19 cellular contexts compared by ENCODE assay signal in the genomic region with DNA sequence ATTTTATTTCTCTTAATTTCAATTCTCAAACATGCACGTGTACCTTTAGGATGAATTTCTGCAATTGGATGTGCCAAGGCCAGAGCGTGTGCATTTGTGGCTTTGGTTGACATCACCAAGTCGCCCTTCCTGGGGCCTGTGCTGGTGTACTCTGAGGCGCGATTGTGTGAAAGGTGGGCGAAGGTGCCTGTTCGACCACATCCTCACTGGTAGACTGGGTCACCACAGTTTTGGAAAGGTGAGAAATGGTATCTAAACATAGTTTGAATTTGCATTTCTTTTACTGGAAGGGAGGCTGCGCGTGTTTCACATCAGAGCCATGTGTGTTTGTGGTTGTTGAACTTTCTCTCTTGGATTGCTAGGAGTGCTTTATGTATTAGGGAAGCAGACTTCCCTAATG.
A peak's percentile ranks its signal among the peaks of the same experiment; 100 is the strongest.
DNase-seq lines count a peak whose midpoint lies in the region; ATAC-seq and TF ChIP-seq lines count a peak whose summit lies in the region.
"Had no signal": no experiment of that assay in that cellular context is flagged by ENCODE, and none has a peak within 500 bp of the region (broad histone marks: within the 10 kb centered on the region; RNA-seq: fewer than 3 reads in every experiment).

No MANE protein-coding gene starts in this region.

- peaks cover 19% of the 10 kb centered on the region; the same call in 1 of the 2 replicates for H3K79me2 ChIP-seq in Loucy (ENCODE audit: insufficient read depth, low read length)

- no peaks in the 10 kb centered on the region for H4K20me1 ChIP-seq in Loucy (ENCODE audit: insufficient read depth, low read length, poor library complexity, severe bottlenecking)

- H2AFZ ChIP-seq in Loucy (ENCODE audit: low read length): no peak overlapping the region

- peak; percentile 43 for DNase-seq in activated naive CD4-positive, alpha-beta T cell treated with anti-CD3 and anti-CD28 coated beads for 36 hours
- no peak for DNase-seq in activated naive CD4-positive, alpha-beta T cell treated with Interleukin-2 at 50 U/mL for 16 hours
- DNase-seq in activated naive CD8-positive, alpha-beta T cell treated with anti-CD3 and anti-CD28 coated beads, Interleukin-2, amount 10 ng/mL, durations not matched to agents 7 days and 5 days: peak; percentile 55
- peak; percentile 44 for DNase-seq in stimulated activated CD8-positive, alpha-beta memory T cell treated with anti-CD3 and anti-CD28 coated beads, Interleukin-4, amount 100 ng/mL, for 24 hours (ENCODE audit: low read depth)
- DNase-seq in HCEC 1CT: no peak
- DNase-seq in RKO (ENCODE audit: low spot score): no peak
- no peak for DNase-seq in DMS153 (lab: John Stamatoyannopoulos, UW)
- DNase-seq: activated gamma-delta T cell treated with Interleukin-2 at 50 U/mL for 16 hours, body of pancreas, glutamatergic neuron, HFFc6, KBM-7, NCI-H1048, NCI-H2029 treated with DMSO at 0.1 percent for 48 hours, NCI-H446, tibial artery had no signal

- no peaks in the 10 kb centered on the region for H3K36me3 Mint-ChIP-seq in activated naive CD4-positive, alpha-beta T cell treated with anti-CD3 and anti-CD28 coated beads for 36 hours (ENCODE audit: low read depth)
- peaks cover 12% of the 10 kb centered on the region for H3K36me3 Mint-ChIP-seq in activated naive CD8-positive, alpha-beta T cell treated with anti-CD3 and anti-CD28 coated beads, Interleukin-2, amount 10 ng/mL, durations not matched to agents 7 days and 5 days
- H3K36me3 Mint-ChIP-seq: stimulated activated memory B cell treated with anti-CD40 and anti-IgM and Interleukin-4, amounts not matched to agents 10 μg/mL and 1 μg/mL and 100 μg/mL, for 72 hours had no signal

- H3K36me3 ChIP-seq in Loucy (ENCODE audit: insufficient read depth, low read length): no peaks in the 10 kb centered on the region
- H3K36me3 ChIP-seq: neutrophil had no signal

- H3K9me3 ChIP-seq in Loucy (ENCODE audit: insufficient read depth, low read depth, low read length): no peaks in the 10 kb centered on the region
- H3K9me3 ChIP-seq: body of pancreas, neutrophil had no signal

- no peaks in the 10 kb centered on the region for H3K27me3 ChIP-seq in Loucy (ENCODE audit: insufficient read depth, low read length, poor library complexity, severe bottlenecking)
- H3K27me3 ChIP-seq: body of pancreas, tibial artery had no signal

- peak; percentile 77 for ATAC-seq in activated naive CD8-positive, alpha-beta T cell treated with anti-CD3 and anti-CD28 coated beads, Interleukin-2, amount 10 ng/mL, durations not matched to agents 7 days and 5 days (ENCODE audit: low read depth)
- ATAC-seq: body of pancreas; stimulated activated memory B cell treated with anti-CD40 and anti-IgM and Interleukin-4, amounts not matched to agents 10 μg/mL and 1 μg/mL and 100 μg/mL, for 72 hours had no signal

- no peaks in the 10 kb centered on the region for H3K9me2 ChIP-seq in Loucy (replicated peaks; ENCODE audit: low read depth, low read length)

- peaks cover 30% of the 10 kb centered on the region for H3K4me1 Mint-ChIP-seq in activated naive CD4-positive, alpha-beta T cell treated with anti-CD3 and anti-CD28 coated beads for 36 hours (ENCODE audit: low read depth)
- peaks cover 31% of the 10 kb centered on the region for H3K4me1 Mint-ChIP-seq in activated naive CD8-positive, alpha-beta T cell treated with anti-CD3 and anti-CD28 coated beads, Interleukin-2, amount 10 ng/mL, durations not matched to agents 7 days and 5 days

- CTCF ChIA-PET in activated naive CD4-positive, alpha-beta T cell treated with anti-CD3 and anti-CD28 coated beads for 36 hours (lab: Charles Lee): interaction anchor here (1.0 kb wide), 1 partner anchor 45 kb away, joined by 3 read pairs; no protein-coding TSS in a partner anchor

- no peaks in the 10 kb centered on the region for H3K27me3 Mint-ChIP-seq in activated naive CD4-positive, alpha-beta T cell treated with anti-CD3 and anti-CD28 coated beads for 36 hours (ENCODE audit: low read depth)
- no peaks in the 10 kb centered on the region for H3K27me3 Mint-ChIP-seq in activated naive CD8-positive, alpha-beta T cell treated with anti-CD3 and anti-CD28 coated beads, Interleukin-2, amount 10 ng/mL, durations not matched to agents 7 days and 5 days

- no peak overlapping the region for H3K4me3 Mint-ChIP-seq in activated naive CD4-positive, alpha-beta T cell treated with anti-CD3 and anti-CD28 coated beads for 36 hours
- peak overlapping the region; percentile 1 for H3K4me3 Mint-ChIP-seq in activated naive CD8-positive, alpha-beta T cell treated with anti-CD3 and anti-CD28 coated beads, Interleukin-2, amount 10 ng/mL, durations not matched to agents 7 days and 5 days
- H3K4me3 Mint-ChIP-seq: HFFc6; stimulated activated memory B cell treated with anti-CD40 and anti-IgM and Interleukin-4, amounts not matched to agents 10 μg/mL and 1 μg/mL and 100 μg/mL, for 72 hours had no signal

- POLR2A ChIA-PET in activated naive CD8-positive, alpha-beta T cell treated with anti-CD3 and anti-CD28 coated beads, Interleukin-2, amount 10 ng/mL, durations not matched to agents 7 days and 5 days (lab: Charles Lee): no interaction called here

- H3K9ac ChIP-seq in Loucy (ENCODE audit: low read depth, low read length, poor library complexity, severe bottlenecking): peak overlapping the region; percentile 15

- peak overlapping the region; percentile 49 for H3K4me2 ChIP-seq in Loucy (ENCODE audit: low read depth, low read length, poor library complexity, severe bottlenecking)

- peaks cover 78% of the 10 kb centered on the region for H3K4me1 ChIP-seq in Loucy (ENCODE audit: insufficient read depth, low read length, poor library complexity, severe bottlenecking)

- no peak overlapping the region for H3K27ac Mint-ChIP-seq in activated naive CD4-positive, alpha-beta T cell treated with anti-CD3 and anti-CD28 coated beads for 36 hours
- peak overlapping the region; percentile 1 for H3K27ac Mint-ChIP-seq in activated naive CD8-positive, alpha-beta T cell treated with anti-CD3 and anti-CD28 coated beads, Interleukin-2, amount 10 ng/mL, durations not matched to agents 7 days and 5 days
- H3K27ac Mint-ChIP-seq: HFFc6; stimulated activated memory B cell treated with anti-CD40 and anti-IgM and Interleukin-4, amounts not matched to agents 10 μg/mL and 1 μg/mL and 100 μg/mL, for 72 hours had no signal

- intact Hi-C loops in activated naive CD4-positive, alpha-beta T cell treated with anti-CD3 and anti-CD28 coated beads for 36 hours (cut with micrococcal nuclease): no loop called here

- peaks cover 12% of the 10 kb centered on the region; the same call in 1 of the 2 replicates for H3F3A ChIP-seq in Loucy (ENCODE audit: low read depth)

- no peak for TF ChIP-seq CTCF in Loucy (conservative IDR thresholded peaks at IDR 0.05; ENCODE audit: low read length)

- peaks cover 8% of the 10 kb centered on the region for H3K9me3 Mint-ChIP-seq in activated naive CD4-positive, alpha-beta T cell treated with anti-CD3 and anti-CD28 coated beads for 36 hours
- H3K9me3 Mint-ChIP-seq in activated naive CD8-positive, alpha-beta T cell treated with anti-CD3 and anti-CD28 coated beads, Interleukin-2, amount 10 ng/mL, durations not matched to agents 7 days and 5 days: peaks cover 2% of the 10 kb centered on the region
- H3K9me3 Mint-ChIP-seq: stimulated activated memory B cell treated with anti-CD40 and anti-IgM and Interleukin-4, amounts not matched to agents 10 μg/mL and 1 μg/mL and 100 μg/mL, for 72 hours had no signal

- H3K4me3 ChIP-seq in Loucy (ENCODE audit: low read length, poor library complexity, severe bottlenecking): no peak overlapping the region
- H3K4me3 ChIP-seq: body of pancreas, tibial artery had no signal

Comparison
In these comparisons a context has a peak if more than half of its experiments do, and no peak if none do; other contexts are left out.
1. DNase-seq: peak in activated naive CD4-positive, alpha-beta T cell treated with anti-CD3 and anti-CD28 coated beads for 36 hours (single experiment), activated naive CD8-positive, alpha-beta T cell treated with anti-CD3 and anti-CD28 coated beads, Interleukin-2, amount 10 ng/mL, durations not matched to agents 7 days and 5 days (single experiment) and stimulated activated CD8-positive, alpha-beta memory T cell treated with anti-CD3 and anti-CD28 coated beads, Interleukin-4, amount 100 ng/mL, for 24 hours (single experiment); none in activated naive CD4-positive, alpha-beta T cell treated with Interleukin-2 at 50 U/mL for 16 hours (single experiment), HCEC 1CT (single experiment), RKO (single experiment) and DMS153 (single experiment).